In the genomic region with DNA sequence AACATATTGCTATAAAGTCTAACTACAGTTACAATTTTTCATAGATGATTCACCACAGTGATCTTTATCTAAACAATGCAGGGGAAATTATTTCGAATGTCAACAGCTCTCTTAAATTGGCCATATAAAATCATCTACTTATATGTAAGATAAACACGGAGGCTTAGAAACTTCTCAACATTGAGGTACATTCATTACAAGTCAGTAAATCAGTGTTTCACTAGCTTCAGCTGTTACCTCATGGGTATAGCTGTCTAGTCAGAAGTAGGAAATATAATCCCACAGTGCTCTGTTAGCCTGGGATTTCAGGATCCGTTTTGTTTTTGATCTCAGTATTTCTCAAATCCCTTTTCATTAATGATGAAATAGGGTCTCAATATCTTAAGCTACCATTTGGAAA, we compare ENCODE assay signal across 19 cellular contexts. TPM values are rescaled to one million over a fixed set of nuclear protein-coding genes. Genes with fewer than 3 reads are reported as not detected.
DNase-seq lines count a peak whose midpoint lies in the region; ATAC-seq and TF ChIP-seq lines count a peak whose summit lies in the region.
"Had no signal": no experiment of that assay in that cellular context is flagged by ENCODE, and none has a peak within 500 bp of the region (broad histone marks: within the 10 kb centered on the region; RNA-seq: fewer than 3 reads in every experiment).

No MANE protein-coding gene starts in this region.

- no peak overlapping the region for H3K9ac ChIP-seq in skeletal muscle satellite cell (ENCODE audit: low read depth, low read length)
- H3K9ac ChIP-seq: BLaER1 treated with 17β-estradiol and CSF1 and Interleukin-3, amounts not matched to agents 10 nM and 100 nM; KMS-11 had no signal

- CTCF ChIA-PET in HEK293 (lab: Yijun Ruan, JAX) = no interaction called here

- H3K27ac ChIP-seq in HEK293 (ENCODE audit: extremely low read depth, low read depth, low read length) = no peak overlapping the region
- H3K27ac ChIP-seq: BLaER1 treated with 17β-estradiol and CSF1 and Interleukin-3, amounts not matched to agents 10 nM and 100 nM; dorsolateral prefrontal cortex; KMS-11; ovary had no signal

- intact Hi-C loops in left cardiac atrium (cut with DNase I) = no loop called here

- POLR2A ChIA-PET in HEK293 (lab: Yijun Ruan, JAX) = no interaction called here

- peak overlapping the region; percentile 40 for H3K4me2 ChIP-seq in skeletal muscle satellite cell (ENCODE audit: low read length)
- H3K4me2 ChIP-seq: BLaER1 treated with 17β-estradiol and CSF1 and Interleukin-3, amounts not matched to agents 10 nM and 100 nM; KMS-11 had no signal

- H3K9me3 ChIP-seq in HEK293 (ENCODE audit: control insufficient read depth, insufficient read depth, low read depth, low read length) = no peaks in the 10 kb centered on the region
- H3K9me3 ChIP-seq in skeletal muscle satellite cell (replicated peaks; ENCODE audit: low read length) = no peaks in the 10 kb centered on the region
- H3K9me3 ChIP-seq: BLaER1 treated with 17β-estradiol and CSF1 and Interleukin-3, amounts not matched to agents 10 nM and 100 nM; ovary; Peyer's patch had no signal

- H3K36me3 ChIP-seq in HEK293 (ENCODE audit: control insufficient read depth in 2 of 2, insufficient read depth in 1 of 2, low read length in 2 of 2) = no peaks in the 10 kb centered on the region
- H3K36me3 ChIP-seq in skeletal muscle satellite cell (ENCODE audit: insufficient read depth, low read length) = no peaks in the 10 kb centered on the region
- H3K36me3 ChIP-seq: BLaER1 treated with 17β-estradiol and CSF1 and Interleukin-3, amounts not matched to agents 10 nM and 100 nM; ovary; Peyer's patch had no signal

- H3K27me3 ChIP-seq in skeletal muscle satellite cell (ENCODE audit: control insufficient read depth, insufficient read depth, low read length) = no peaks in the 10 kb centered on the region
- H3K27me3 ChIP-seq: BLaER1 treated with 17β-estradiol and CSF1 and Interleukin-3, amounts not matched to agents 10 nM and 100 nM; ovary; Peyer's patch had no signal

- ATAC-seq in left cardiac atrium = no peak
- ATAC-seq: left ventricle myocardium superior had no signal

- H3K4me1 ChIP-seq in HEK293 (ENCODE audit: control insufficient read depth, insufficient read depth, low read length) (peaks cover 9% of the 10 kb centered on the region; the same call in 1 of the 2 replicates), skeletal muscle satellite cell (ENCODE audit: control insufficient read depth, insufficient read depth, low read length) (peaks cover 15% of the 10 kb centered on the region)
- H3K4me1 ChIP-seq: Peyer's patch had no signal

- TF ChIP-seq CTCF in HEK293 (tag by site-specific recombination; IDR thresholded peaks at IDR 0.05) (no peak), fibroblast of villous mesenchyme (IDR thresholded peaks at IDR 0.05; ENCODE audit: insufficient read depth, low read depth, low read length) (no peak)

- H3K4me3 ChIP-seq in HEK293 (ENCODE audit: low read depth, low read length) (no peak overlapping the region), fibroblast of villous mesenchyme (ENCODE audit: low read depth, low read length) (no peak overlapping the region), skeletal muscle satellite cell (ENCODE audit: low read length) (no peak overlapping the region)
- H3K4me3 ChIP-seq: BLaER1 treated with 17β-estradiol and CSF1 and Interleukin-3, amounts not matched to agents 10 nM and 100 nM; dorsolateral prefrontal cortex; ovary; Peyer's patch had no signal

- DNase-seq in amniotic epithelial cell (ENCODE audit: low read depth) = peak; percentile 78
- DNase-seq in fibroblast of villous mesenchyme (ENCODE audit: low read depth) = peak; percentile 50
- DNase-seq in GF-D8 (lab: John Stamatoyannopoulos, UW) = no peak
- DNase-seq in NCI-H69 (lab: John Stamatoyannopoulos, UW) = no peak
- no peak for DNase-seq in left cardiac atrium
- DNase-seq: activated CD4-positive, alpha-beta T cell treated with anti-CD3 and anti-CD28 coated beads for 4 hours; activated naive CD4-positive, alpha-beta T cell treated with anti-CD3 and anti-CD28 coated beads, Interleukin-2, amount 10 ng/mL, durations not matched to agents 7 days and 5 days; DMS 273 treated with DMSO at 0.1 percent for 48 hours; dorsolateral prefrontal cortex; foreskin melanocyte; left ventricle myocardium superior; ovary; Peyer's patch; stimulated activated CD4-positive, alpha-beta T cell treated with anti-CD3 and anti-CD28 coated beads, Interleukin-4, amount 100 ng/mL, for 24 hours; stimulated activated CD8-positive, alpha-beta memory T cell treated with anti-CD3 and anti-CD28 coated beads, Interleukin-4, amount 100 ng/mL, for 48 hours had no signal

TF ChIP-seq in HEK293, 187 proteins besides CTCF, POLR2A, EP300 and RAD21 (continues in another document):
- TF ChIP-seq KLF10 (tag by site-specific recombination; IDR thresholded peaks at IDR 0.05) (peak; percentile 36; the same call in 1 of the 2 replicates), ZBTB17 (tag by site-specific recombination; IDR thresholded peaks at IDR 0.05) (peak; percentile 20; the same call in 1 of the 2 replicates), ZEB2 (tag by site-specific recombination; IDR thresholded peaks at IDR 0.05) (peak; percentile 61; the same call in 1 of the 2 replicates), GFI1B (tag by site-specific recombination; IDR thresholded peaks at IDR 0.05) (0 out of 2 replicates have a peak, but pooled peaks have one; percentile 15), ZSCAN30 (tag by site-specific recombination; IDR thresholded peaks at IDR 0.05) (0 out of 2 replicates have a peak, but pooled peaks have one; percentile 19), ZNF138 (tag by site-specific recombination; IDR thresholded peaks at IDR 0.05; ENCODE audit: borderline replicate concordance) (no peak), ZNF629 (tag by site-specific recombination; IDR thresholded peaks at IDR 0.05) (peak; percentile 65; the same call in 1 of the 2 replicates), ZNF248 (tag by site-specific recombination; IDR thresholded peaks at IDR 0.05) (no peak), ZNF175 (tag by site-specific recombination; IDR thresholded peaks at IDR 0.05) (no peak), GLI2 (tag by site-specific recombination; IDR thresholded peaks at IDR 0.05; ENCODE audit: borderline replicate concordance, low read depth) (peak; percentile 80), ZNF843 (tag by site-specific recombination; IDR thresholded peaks at IDR 0.05) (0 out of 2 replicates have a peak, but pooled peaks have one; percentile 42), FEZF1 (tag by site-specific recombination; IDR thresholded peaks at IDR 0.05) (peak; percentile 24; the same call in 1 of the 2 replicates), TRIM28 (IDR thresholded peaks at IDR 0.05; ENCODE audit: borderline replicate concordance, low read length) (peak; percentile 43; the same call in 1 of the 2 replicates), ZNF202 (tag by site-specific recombination; IDR thresholded peaks at IDR 0.05; ENCODE audit: borderline replicate concordance) (no peak), IKZF3 (tag by site-specific recombination; IDR thresholded peaks at IDR 0.05) (peak; percentile 32; the same call in 1 of the 2 replicates)
- TF ChIP-seq, protein P1, sequence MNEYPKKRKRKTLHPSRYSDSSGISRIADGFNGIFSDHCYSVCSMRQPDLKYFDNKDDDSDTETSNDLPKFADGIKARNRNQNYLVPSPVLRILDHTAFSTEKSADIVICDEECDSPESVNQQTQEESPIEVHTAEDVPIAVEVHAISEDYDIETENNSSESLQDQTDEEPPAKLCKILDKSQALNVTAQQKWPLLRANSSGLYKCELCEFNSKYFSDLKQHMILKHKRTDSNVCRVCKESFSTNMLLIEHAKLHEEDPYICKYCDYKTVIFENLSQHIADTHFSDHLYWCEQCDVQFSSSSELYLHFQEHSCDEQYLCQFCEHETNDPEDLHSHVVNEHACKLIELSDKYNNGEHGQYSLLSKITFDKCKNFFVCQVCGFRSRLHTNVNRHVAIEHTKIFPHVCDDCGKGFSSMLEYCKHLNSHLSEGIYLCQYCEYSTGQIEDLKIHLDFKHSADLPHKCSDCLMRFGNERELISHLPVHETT (tag by site-specific recombination; IDR thresholded peaks at IDR 0.05) = peak; percentile 58; the same call in 1 of the 2 replicates
- TF ChIP-seq, protein P2, sequence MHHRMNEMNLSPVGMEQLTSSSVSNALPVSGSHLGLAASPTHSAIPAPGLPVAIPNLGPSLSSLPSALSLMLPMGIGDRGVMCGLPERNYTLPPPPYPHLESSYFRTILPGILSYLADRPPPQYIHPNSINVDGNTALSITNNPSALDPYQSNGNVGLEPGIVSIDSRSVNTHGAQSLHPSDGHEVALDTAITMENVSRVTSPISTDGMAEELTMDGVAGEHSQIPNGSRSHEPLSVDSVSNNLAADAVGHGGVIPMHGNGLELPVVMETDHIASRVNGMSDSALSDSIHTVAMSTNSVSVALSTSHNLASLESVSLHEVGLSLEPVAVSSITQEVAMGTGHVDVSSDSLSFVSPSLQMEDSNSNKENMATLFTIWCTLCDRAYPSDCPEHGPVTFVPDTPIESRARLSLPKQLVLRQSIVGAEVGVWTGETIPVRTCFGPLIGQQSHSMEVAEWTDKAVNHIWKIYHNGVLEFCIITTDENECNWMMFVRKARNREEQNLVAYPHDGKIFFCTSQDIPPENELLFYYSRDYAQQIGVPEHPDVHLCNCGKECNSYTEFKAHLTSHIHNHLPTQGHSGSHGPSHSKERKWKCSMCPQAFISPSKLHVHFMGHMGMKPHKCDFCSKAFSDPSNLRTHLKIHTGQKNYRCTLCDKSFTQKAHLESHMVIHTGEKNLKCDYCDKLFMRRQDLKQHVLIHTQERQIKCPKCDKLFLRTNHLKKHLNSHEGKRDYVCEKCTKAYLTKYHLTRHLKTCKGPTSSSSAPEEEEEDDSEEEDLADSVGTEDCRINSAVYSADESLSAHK (tag by site-specific recombination; IDR thresholded peaks at IDR 0.05) = peak; percentile 90
- TF ChIP-seq, protein P3, sequence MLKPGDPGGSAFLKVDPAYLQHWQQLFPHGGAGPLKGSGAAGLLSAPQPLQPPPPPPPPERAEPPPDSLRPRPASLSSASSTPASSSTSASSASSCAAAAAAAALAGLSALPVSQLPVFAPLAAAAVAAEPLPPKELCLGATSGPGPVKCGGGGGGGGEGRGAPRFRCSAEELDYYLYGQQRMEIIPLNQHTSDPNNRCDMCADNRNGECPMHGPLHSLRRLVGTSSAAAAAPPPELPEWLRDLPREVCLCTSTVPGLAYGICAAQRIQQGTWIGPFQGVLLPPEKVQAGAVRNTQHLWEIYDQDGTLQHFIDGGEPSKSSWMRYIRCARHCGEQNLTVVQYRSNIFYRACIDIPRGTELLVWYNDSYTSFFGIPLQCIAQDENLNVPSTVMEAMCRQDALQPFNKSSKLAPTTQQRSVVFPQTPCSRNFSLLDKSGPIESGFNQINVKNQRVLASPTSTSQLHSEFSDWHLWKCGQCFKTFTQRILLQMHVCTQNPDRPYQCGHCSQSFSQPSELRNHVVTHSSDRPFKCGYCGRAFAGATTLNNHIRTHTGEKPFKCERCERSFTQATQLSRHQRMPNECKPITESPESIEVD (tag by site-specific recombination; IDR thresholded peaks at IDR 0.05) = peak; percentile 93

RNA-seq across cellular contexts. Expression of a gene that starts 43.2 kb away (rescaled TPM):
- 53.1 and 122 TPM in 2 replicates for total RNA-seq in fibroblast of villous mesenchyme
- 0.51 and 2.0 TPM in 2 replicates for total RNA-seq in skeletal muscle satellite cell (2012; rRNA removed)
- 10 to 100 TPM in 1 of 2 donors, 1 to 10 TPM in 1; 1.5 to 10.6 TPM for total RNA-seq in left cardiac atrium

Comparison
In these comparisons a context has a peak if more than half of its experiments do, and no peak if none do; other contexts are left out.
1. DNase-seq: peak in amniotic epithelial cell (single experiment) and fibroblast of villous mesenchyme (single experiment); none in GF-D8 (single experiment), NCI-H69 (single experiment) and left cardiac atrium (single experiment).